ENCODE assay signal across 8 cellular contexts in the genomic region with DNA sequence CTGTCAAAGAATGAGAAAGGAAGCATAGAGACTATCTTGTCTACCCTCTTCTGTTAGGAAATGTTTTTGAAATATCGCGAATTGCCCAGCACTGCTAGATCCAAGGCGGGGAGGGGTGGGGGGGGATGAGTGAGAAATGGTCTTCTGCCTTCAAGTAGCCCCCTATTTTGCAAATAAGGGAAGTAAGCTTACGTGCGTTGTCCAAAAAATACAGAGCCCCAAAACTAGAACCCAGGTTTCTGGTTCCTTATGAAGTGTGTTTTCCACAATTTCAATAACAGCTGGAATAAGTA. TPM values are rescaled to one million over a fixed set of nuclear protein-coding genes. Genes with fewer than 3 reads are reported as not detected.
DNase-seq lines count a peak whose midpoint lies in the region; ATAC-seq and TF ChIP-seq lines count a peak whose summit lies in the region.

No MANE protein-coding gene starts in this region.

- 59 to 71% methylated on average over 5 of the region's 5 CpGs for WGBS in lower leg skin, 2 donors

- H3K36me3 ChIP-seq in ES-I3 (ENCODE audit: insufficient read depth, low read length) (no peaks in the 10 kb centered on the region), OCI-LY3 (replicated peaks; ENCODE audit: low read depth, low read length) (peaks cover 4% of the 10 kb centered on the region), endocrine pancreas (ENCODE audit: control insufficient read depth, insufficient read depth, low read length) (no peaks in the 10 kb centered on the region), parathyroid adenoma (ENCODE audit: control insufficient read depth, insufficient read depth, low read length) (no peaks in the 10 kb centered on the region)

- H3K4me1 ChIP-seq in ES-I3 (ENCODE audit: insufficient read depth, low read length), result peaks cover 5% of the 10 kb centered on the region; the same call in 1 of the 2 replicates
- peaks cover 22% of the 10 kb centered on the region for H3K4me1 ChIP-seq in OCI-LY3 (ENCODE audit: low read length)
- peaks cover 2% of the 10 kb centered on the region for H3K4me1 ChIP-seq in endocrine pancreas (ENCODE audit: control insufficient read depth, insufficient read depth, low read length)
- H3K4me1 ChIP-seq in parathyroid adenoma, result peaks cover 4% of the 10 kb centered on the region

- H3K9me3 ChIP-seq in ES-I3 (ENCODE audit: control insufficient read depth, insufficient read depth, low read length), result no peaks in the 10 kb centered on the region
- H3K9me3 ChIP-seq in OCI-LY3 (ENCODE audit: insufficient read depth, low read length), result no peaks in the 10 kb centered on the region
- H3K9me3 ChIP-seq in endocrine pancreas (ENCODE audit: control insufficient read depth, low read length), result no peaks in the 10 kb centered on the region
- no peaks in the 10 kb centered on the region for H3K9me3 ChIP-seq in parathyroid adenoma (ENCODE audit: control insufficient read depth, low read length)

- no peak for TF ChIP-seq POLR2A in lower leg skin (IDR thresholded peaks at IDR 0.05)

- peak overlapping the region; percentile 42; the same call in 1 of the 2 replicates for H2AFZ ChIP-seq in OCI-LY3 (ENCODE audit: low read depth, low read length)
- peak overlapping the region; percentile 94 for H2AFZ ChIP-seq in parathyroid adenoma

- H3K27me3 ChIP-seq in OCI-LY3 (ENCODE audit: low read depth, low read length), result no peaks in the 10 kb centered on the region
- H3K27me3 ChIP-seq in endocrine pancreas (ENCODE audit: control insufficient read depth, insufficient read depth, low read length), result no peaks in the 10 kb centered on the region
- no peaks in the 10 kb centered on the region for H3K27me3 ChIP-seq in parathyroid adenoma (ENCODE audit: control insufficient read depth, insufficient read depth, low read length)

- H3K27ac ChIP-seq in OCI-LY3 (ENCODE audit: low read length) (peak overlapping the region; percentile 73), parathyroid adenoma (no peak overlapping the region), RWPE1 (no peak overlapping the region)

- H3K4me2 ChIP-seq in OCI-LY3 (ENCODE audit: low read length), result peak overlapping the region; percentile 85
- peak overlapping the region; percentile 75 for H3K4me2 ChIP-seq in parathyroid adenoma (ENCODE audit: low read length)

- H3K79me2 ChIP-seq in OCI-LY3 (ENCODE audit: low read length) (peaks cover 41% of the 10 kb centered on the region), parathyroid adenoma (peaks cover 21% of the 10 kb centered on the region)

- ATAC-seq in GM21381 (IDR thresholded peaks at IDR 0.05; ENCODE audit: unreplicated experiment), result no peak

- H3K9ac ChIP-seq in ES-I3 (ENCODE audit: low read depth, low read length), result peak overlapping the region; percentile 54; the same call in 1 of the 2 replicates
- H3K9ac ChIP-seq in OCI-LY3 (ENCODE audit: low read length), result peak overlapping the region; percentile 86
- H3K9ac ChIP-seq in endocrine pancreas (ENCODE audit: control insufficient read depth, insufficient read depth, low read length), result no peak overlapping the region
- no peak overlapping the region for H3K9ac ChIP-seq in parathyroid adenoma

- POLR2A ChIA-PET in RWPE1 (lab: Yijun Ruan, JAX; ENCODE audit: low non-redundant PET), result no interaction called here

- peaks cover 25% of the 10 kb centered on the region for H4K20me1 ChIP-seq in OCI-LY3 (ENCODE audit: insufficient read depth, low read length)

- CTCF ChIA-PET in RWPE1 (lab: Yijun Ruan, JAX), result no interaction called here

- H3K4me3 ChIP-seq in OCI-LY3 (ENCODE audit: low read length), result peak overlapping the region; percentile 95
- peak overlapping the region; percentile 91 for H3K4me3 ChIP-seq in endocrine pancreas (ENCODE audit: control insufficient read depth, insufficient read depth, low read length)
- H3K4me3 ChIP-seq in parathyroid adenoma (ENCODE audit: low read depth, low read length), result peak overlapping the region; percentile 76
- H3K4me3 ChIP-seq in lower leg skin (ENCODE audit: low read depth, poor library complexity, severe bottlenecking), result no peak overlapping the region

- TF ChIP-seq CTCF in OCI-LY3 (IDR thresholded peaks at IDR 0.05; ENCODE audit: low read depth, low read length) (no peak), parathyroid adenoma (IDR thresholded peaks at IDR 0.05) (no peak), RWPE1 (conservative IDR thresholded peaks at IDR 0.05; ENCODE audit: low read depth) (no peak), lower leg skin (IDR thresholded peaks at IDR 0.05) (no peak)

- intact Hi-C loops in lower leg skin (cut with DNase I; ENCODE audit: low total_unique reads), result no loop called here

- DNase-seq in dermis blood vessel endothelial cell (no peak), RWPE1 (ENCODE audit: low spot score) (no peak), lower leg skin (ENCODE audit: low spot score in 2 of 2) (no peak)

RNA-seq across cellular contexts. Expression of a gene that starts 0.9 kb away (rescaled TPM):
- total RNA-seq in dermis blood vessel endothelial cell (50.9 and 62.0 TPM in 2 replicates), lower leg skin (10 to 100 TPM; 60.2 to 65.4 (median 62.9) TPM)

RNA-seq across cellular contexts. Expression of a gene that starts 59.8 kb away (rescaled TPM):
- total RNA-seq in dermis blood vessel endothelial cell (37.8 and 45.0 TPM in 2 replicates), lower leg skin (10 to 100 TPM; 38.4 to 51.0 (median 43.9) TPM)

Comparison
In these comparisons a context has a peak if more than half of its experiments do, and no peak if none do; other contexts are left out.
1. H3K9ac ChIP-seq: peak in ES-I3 (single experiment) and OCI-LY3 (single experiment); none in endocrine pancreas (single experiment) and parathyroid adenoma (single experiment).